8 cellular contexts compared by ENCODE assay signal in genomic region chr13:108915095-108915633, GRCh38.
DNase-seq lines count a peak whose midpoint lies in the region; ATAC-seq, FAIRE-seq and TF ChIP-seq lines count a peak whose summit lies in the region.

No MANE protein-coding gene starts in this region.

- intact Hi-C loops in GM12878 (cut with micrococcal nuclease; ENCODE audit: unreplicated experiment): no loop called here
- intact Hi-C loops in spleen (cut with DNase I; ENCODE audit: low total_unique reads): no loop called here

- peak; percentile 30; the same call in 1 of the 2 replicates for TF ChIP-seq RAD21 in GM12878 (IDR thresholded peaks at IDR 0.05; ENCODE audit: insufficient read depth, low read depth, low read length)

- H3K79me2 ChIP-seq in GM12878 (ENCODE audit: control insufficient read depth, insufficient read depth, low read length): no peaks in the 10 kb centered on the region

- DNase-seq in BJ (ENCODE audit: low read depth) (no peak), MV-4-11 (lab: John Stamatoyannopoulos, UW) (peak; percentile 7), GM12878 (ENCODE audit: low read depth, low spot score) (no peak), lung (ENCODE audit: low spot score) (no peak), spleen (no peak), NCI-H187 (lab: John Stamatoyannopoulos, UW) (no peak), NCI-H146 (lab: John Stamatoyannopoulos, UW) (no peak)

- TF ChIP-seq POLR2A in GM12878 (IDR thresholded peaks at IDR 0.05; ENCODE audit: low read depth, low read length) (no peak), spleen (IDR thresholded peaks at IDR 0.05) (no peak)

- H2AFZ ChIP-seq in GM12878 (ENCODE audit: control insufficient read depth, low read depth, low read length): peak overlapping the region; percentile 85

- peak overlapping the region; percentile 73 for H3K4me2 ChIP-seq in GM12878 (ENCODE audit: control insufficient read depth, insufficient read depth)

- H3K9me3 ChIP-seq in GM12878 (replicated peaks; ENCODE audit: control insufficient read depth, insufficient read depth, low read length) (no peaks in the 10 kb centered on the region), lung (ENCODE audit: control insufficient read depth in 2 of 2, insufficient read depth in 1 of 2, low read length in 1 of 2) (no peaks in the 10 kb centered on the region), spleen (no peaks in the 10 kb centered on the region)

- ATAC-seq in GM18511 (IDR thresholded peaks at IDR 0.05; ENCODE audit: unreplicated experiment) (peak; percentile 32), GM12878 (peak; percentile 55), lung (ENCODE audit: insufficient read depth, low FRiP score) (no peak)

- SMC1A ChIA-PET in GM12878 (lab: Charles Lee; ENCODE audit: uncharacterized antibody, unreplicated experiment): interaction anchor here (0.6 to 3.2 kb wide), 16 partner anchors 11 to 1496 kb away, joined by 3 to 14 read pairs (median 3); no protein-coding TSS in a partner anchor

- no peak for TF ChIP-seq EP300 in GM12878 (IDR thresholded peaks at IDR 0.05; ENCODE audit: borderline replicate concordance in 1 of 2, control insufficient read depth in 1 of 2, low read depth in 2 of 2, low read length in 2 of 2)

- TF ChIP-seq CTCF in BJ (IDR thresholded peaks at IDR 0.05; ENCODE audit: insufficient read depth, low read depth, low read length) (peak; percentile 72), GM12878 (IDR thresholded peaks at IDR 0.05 in 2 of 3, conservative IDR thresholded peaks at IDR 0.05 in 1 of 3; ENCODE audit: control insufficient read depth in 2 of 3, extremely low read depth in 1 of 3, insufficient read depth in 1 of 3, low read depth in 3 of 3, low read length in 3 of 3) (peak; percentile 29 to 47 (median 33); a peak in 3 of 6 replicates), lung (IDR thresholded peaks at IDR 0.05; ENCODE audit: control extremely low read depth, extremely low read depth) (peak; percentile 7), spleen (IDR thresholded peaks at IDR 0.05 in 8 of 11, conservative IDR thresholded peaks at IDR 0.05 in 3 of 11) (peak in 3 of 11 experiments; percentile 5 to 24 (median 11))

- FAIRE-seq in GM12878 (lab: Jason Lieb, UNC): no peak

- H3K36me3 ChIP-seq in BJ (ENCODE audit: control insufficient read depth, insufficient read depth, low read length) (no peaks in the 10 kb centered on the region), GM12878 (ENCODE audit: control insufficient read depth in 2 of 2, insufficient read depth in 2 of 2, low read length in 1 of 2) (no peaks in the 10 kb centered on the region), lung (ENCODE audit: control insufficient read depth in 2 of 2, insufficient read depth in 2 of 2, low read length in 2 of 2) (no peaks in the 10 kb centered on the region), spleen (no peaks in the 10 kb centered on the region)

- RAD21 ChIA-PET in GM12878 (lab: Charles Lee; ENCODE audit: unreplicated experiment): interaction anchor here (0.8 to 1.5 kb wide), 9 partner anchors 10 to 1800 kb away, joined by 3 to 14 read pairs (median 3); no protein-coding TSS in a partner anchor

- POLR2A ChIA-PET in BJ (lab: Charles Lee) (interaction anchor here (0.7 kb wide), 1 partner anchor 579 kb away, joined by 3 read pairs; no protein-coding TSS in a partner anchor), GM12878 (lab: Charles Lee) (interaction anchor here (0.6 to 0.8 kb wide), 2 partner anchors 46 to 260 kb away, joined by 3 read pairs; no protein-coding TSS in a partner anchor)

- H3K9ac ChIP-seq in GM12878 (ENCODE audit: control insufficient read depth, insufficient read depth, low read length): 0 out of 2 replicates have a peak overlapping the region, but pooled peaks have one; percentile 32

- H3K4me3 ChIP-seq in BJ (ENCODE audit: low read depth, low read length): no peak overlapping the region
- peak overlapping the region; percentile 36 for H3K4me3 ChIP-seq in GM12878
- no peak overlapping the region for H3K4me3 ChIP-seq in lung
- H3K4me3 ChIP-seq in spleen: peak overlapping the region in 2 of 8 donors; percentile 5 to 20

- H3K27ac ChIP-seq in GM12878 (ENCODE audit: control insufficient read depth, insufficient read depth): peak overlapping the region; percentile 20; the same call in 1 of the 2 replicates
- H3K27ac ChIP-seq in lung (ENCODE audit: low read depth in 1 of 2, low read length in 1 of 2): no peak overlapping the region
- H3K27ac ChIP-seq in spleen: peak overlapping the region in 2 of 8 donors; percentile 47 to 54

- in situ Hi-C loops in GM12878 (cut with MboI): no loop called here

- WGBS in GM12878 (ENCODE audit: insufficient coverage, insufficient replicate concordance, low lambda C conversion rate, missing lambda C conversion rate): 17% methylated on average over 7 of the region's 7 CpGs
- WGBS in lung, 2 donors: 14 to 25% methylated on average over 7 of the region's 7 CpGs
- WGBS in spleen, 5 donors: 26 to 37% (median 27%) methylated on average over 7 of the region's 7 CpGs

- CTCF ChIA-PET in BJ (lab: Yijun Ruan, JAX) (interaction anchor here (0.6 to 2.8 kb wide), 23 partner anchors 9 to 1274 kb away, joined by 3 to 10 read pairs (median 3); no protein-coding TSS in a partner anchor), GM12878 (lab: Yijun Ruan, JAX) (interaction anchor here (0.5 to 3.1 kb wide), 24 partner anchors 8 to 1221 kb away, joined by 3 to 21 read pairs (median 4); no protein-coding TSS in a partner anchor)

- BruUV-seq in GM12878 (replicated peaks; lab: Mats Ljungman, UMichigan): no TSS peak

- peaks cover 9% of the 10 kb centered on the region for H3K4me1 ChIP-seq in GM12878 (ENCODE audit: control insufficient read depth, insufficient read depth, low read length)
- no peaks in the 10 kb centered on the region for H3K4me1 ChIP-seq in lung (ENCODE audit: control insufficient read depth in 2 of 2, insufficient read depth in 2 of 2, low read length in 2 of 2)
- H3K4me1 ChIP-seq in spleen: peaks cover 0 to 21% (median 13%) of the 10 kb centered on the region in 6 donors

- H3K27me3 ChIP-seq in BJ (ENCODE audit: control insufficient read depth, insufficient read depth, low read length) (peaks cover 3% of the 10 kb centered on the region), GM12878 (replicated peaks in 1 of 2; ENCODE audit: control insufficient read depth in 2 of 2, insufficient read depth in 2 of 2, low read length in 1 of 2) (no peaks in the 10 kb centered on the region), lung (ENCODE audit: control insufficient read depth, insufficient read depth) (no peaks in the 10 kb centered on the region), spleen (replicated peaks in 1 of 7) (no peaks in the 10 kb centered on the region)

- no peaks in the 10 kb centered on the region for H4K20me1 ChIP-seq in GM12878 (ENCODE audit: control insufficient read depth, insufficient read depth)

TF ChIP-seq in GM12878, 131 proteins besides CTCF, POLR2A, EP300 and RAD21:
- 0 out of 2 replicates have a peak, but pooled peaks have one; percentile 32 for TF ChIP-seq RBBP5 (conservative IDR thresholded peaks at IDR 0.05)
- TF ChIP-seq KDM1A (IDR thresholded peaks at IDR 0.05; ENCODE audit: borderline replicate concordance): no peak
- no peak for TF ChIP-seq CHD1 (IDR thresholded peaks at IDR 0.05; ENCODE audit: low read depth, low read length)
- no peak for TF ChIP-seq E4F1 (IDR thresholded peaks at IDR 0.05; ENCODE audit: borderline replicate concordance, partially characterized antibody)
- no peak for TF ChIP-seq USF1 (IDR thresholded peaks at IDR 0.05; ENCODE audit: borderline replicate concordance, extremely low read length, insufficient read depth, low read depth, low read length)
- no peak for TF ChIP-seq TBL1XR1 (IDR thresholded peaks at IDR 0.05; ENCODE audit: low read depth, low read length)
- peak; percentile 61; the same call in 1 of the 2 replicates for TF ChIP-seq PAX8 (IDR thresholded peaks at IDR 0.05)
